1 cellular context compared by ENCODE assay signal in genomic region chr9:136441681-136442245, GRCh38.
A peak's percentile ranks its signal among the peaks of the same experiment; 100 is the strongest.
TF ChIP-seq lines count a peak whose summit lies in the region.

No MANE protein-coding gene starts in this region.

TF ChIP-seq in HepG2, 621 proteins besides CTCF, POLR2A, EP300 and RAD21 (continued from another document and continues in another):
- TF ChIP-seq, protein P1, sequence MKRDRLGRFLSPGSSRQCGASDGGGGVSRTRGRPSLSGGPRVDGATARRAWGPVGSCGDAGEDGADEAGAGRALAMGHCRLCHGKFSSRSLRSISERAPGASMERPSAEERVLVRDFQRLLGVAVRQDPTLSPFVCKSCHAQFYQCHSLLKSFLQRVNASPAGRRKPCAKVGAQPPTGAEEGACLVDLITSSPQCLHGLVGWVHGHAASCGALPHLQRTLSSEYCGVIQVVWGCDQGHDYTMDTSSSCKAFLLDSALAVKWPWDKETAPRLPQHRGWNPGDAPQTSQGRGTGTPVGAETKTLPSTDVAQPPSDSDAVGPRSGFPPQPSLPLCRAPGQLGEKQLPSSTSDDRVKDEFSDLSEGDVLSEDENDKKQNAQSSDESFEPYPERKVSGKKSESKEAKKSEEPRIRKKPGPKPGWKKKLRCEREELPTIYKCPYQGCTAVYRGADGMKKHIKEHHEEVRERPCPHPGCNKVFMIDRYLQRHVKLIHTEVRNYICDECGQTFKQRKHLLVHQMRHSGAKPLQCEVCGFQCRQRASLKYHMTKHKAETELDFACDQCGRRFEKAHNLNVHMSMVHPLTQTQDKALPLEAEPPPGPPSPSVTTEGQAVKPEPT (CRISPR knock-in tag; IDR thresholded peaks at IDR 0.05; ENCODE audit: low read depth) = no peak
- TF ChIP-seq ESRRA (CRISPR knock-in tag; IDR thresholded peaks at IDR 0.05; ENCODE audit: low read depth) (no peak), KMT2B (CRISPR knock-in tag; IDR thresholded peaks at IDR 0.05) (no peak), ZNF761 (CRISPR knock-in tag; conservative IDR thresholded peaks at IDR 0.05) (0 out of 2 replicates have a peak, but pooled peaks have one; percentile 30), ZMYM2 (CRISPR knock-in tag; IDR thresholded peaks at IDR 0.05) (no peak), TAF1 (CRISPR knock-in tag; IDR thresholded peaks at IDR 0.05) (no peak), CBX2 (IDR thresholded peaks at IDR 0.05; ENCODE audit: low read depth, low read length) (no peak), CBX2 (CRISPR knock-in tag; IDR thresholded peaks at IDR 0.05; ENCODE audit: low read depth) (no peak), ZNF691 (CRISPR knock-in tag; IDR thresholded peaks at IDR 0.05; ENCODE audit: borderline replicate concordance, low read depth) (peak; percentile 68; the same call in 1 of the 2 replicates), ZNF792 (CRISPR knock-in tag; IDR thresholded peaks at IDR 0.05) (no peak), SIX1 (CRISPR knock-in tag; IDR thresholded peaks at IDR 0.05; ENCODE audit: borderline replicate concordance) (no peak), NFRKB (IDR thresholded peaks at IDR 0.05) (no peak), ZNF569 (CRISPR knock-in tag; IDR thresholded peaks at IDR 0.05; ENCODE audit: borderline replicate concordance) (no peak), ARNT2 (CRISPR knock-in tag; IDR thresholded peaks at IDR 0.05; ENCODE audit: low read depth) (peak; percentile 46; the same call in 1 of the 2 replicates), ZMYM4 (CRISPR knock-in tag; IDR thresholded peaks at IDR 0.05) (no peak), LBX2 (CRISPR knock-in tag; IDR thresholded peaks at IDR 0.05; ENCODE audit: borderline replicate concordance) (no peak), ZNF44 (CRISPR knock-in tag; IDR thresholded peaks at IDR 0.05) (no peak), HMGXB3 (CRISPR knock-in tag; IDR thresholded peaks at IDR 0.05; ENCODE audit: borderline replicate concordance) (no peak), ATF7-NPFF (CRISPR knock-in tag; IDR thresholded peaks at IDR 0.05; ENCODE audit: low read depth) (0 out of 2 replicates have a peak, but pooled peaks have one; percentile 33), ZNF124 (CRISPR knock-in tag; IDR thresholded peaks at IDR 0.05) (no peak), FOXO1 (CRISPR knock-in tag; IDR thresholded peaks at IDR 0.05) (no peak; the same call in 1 of the 2 replicates), SALL1 (CRISPR knock-in tag; IDR thresholded peaks at IDR 0.05) (peak; percentile 72; the same call in 1 of the 2 replicates), ZFP36L2 (CRISPR knock-in tag; IDR thresholded peaks at IDR 0.05) (no peak), CHD4 (IDR thresholded peaks at IDR 0.05; ENCODE audit: borderline replicate concordance, low read length) (no peak), HMG20B (CRISPR knock-in tag; conservative IDR thresholded peaks at IDR 0.05) (no peak), ZNF318 (CRISPR knock-in tag; IDR thresholded peaks at IDR 0.05) (no peak), MAFG (CRISPR knock-in tag; IDR thresholded peaks at IDR 0.05) (no peak), PCBP2 (optimal IDR thresholded peaks at IDR 0.05; ENCODE audit: low read depth, low read length, poor library complexity, severe bottlenecking) (no peak), ATF2 (CRISPR knock-in tag; IDR thresholded peaks at IDR 0.05) (no peak), MEF2D (CRISPR knock-in tag; IDR thresholded peaks at IDR 0.05) (0 out of 2 replicates have a peak, but pooled peaks have one; percentile 16), SNRNP70 (IDR thresholded peaks at IDR 0.05; ENCODE audit: low read depth, low read length) (no peak), MAZ (IDR thresholded peaks at IDR 0.05; ENCODE audit: borderline replicate concordance, low read depth, low read length) (no peak), MAZ (CRISPR knock-in tag; IDR thresholded peaks at IDR 0.05; ENCODE audit: low read depth) (no peak), ZNF225 (CRISPR knock-in tag; IDR thresholded peaks at IDR 0.05) (no peak)
- TF ChIP-seq, protein P2, sequence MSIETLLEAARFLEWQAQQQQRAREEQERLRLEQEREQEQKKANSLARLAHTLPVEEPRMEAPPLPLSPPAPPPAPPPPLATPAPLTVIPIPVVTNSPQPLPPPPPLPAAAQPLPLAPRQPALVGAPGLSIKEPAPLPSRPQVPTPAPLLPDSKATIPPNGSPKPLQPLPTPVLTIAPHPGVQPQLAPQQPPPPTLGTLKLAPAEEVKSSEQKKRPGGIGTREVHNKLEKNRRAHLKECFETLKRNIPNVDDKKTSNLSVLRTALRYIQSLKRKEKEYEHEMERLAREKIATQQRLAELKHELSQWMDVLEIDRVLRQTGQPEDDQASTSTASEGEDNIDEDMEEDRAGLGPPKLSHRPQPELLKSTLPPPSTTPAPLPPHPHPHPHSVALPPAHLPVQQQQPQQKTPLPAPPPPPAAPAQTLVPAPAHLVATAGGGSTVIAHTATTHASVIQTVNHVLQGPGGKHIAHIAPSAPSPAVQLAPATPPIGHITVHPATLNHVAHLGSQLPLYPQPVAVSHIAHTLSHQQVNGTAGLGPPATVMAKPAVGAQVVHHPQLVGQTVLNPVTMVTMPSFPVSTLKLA (IDR thresholded peaks at IDR 0.05) = no peak
- TF ChIP-seq, protein P3, sequence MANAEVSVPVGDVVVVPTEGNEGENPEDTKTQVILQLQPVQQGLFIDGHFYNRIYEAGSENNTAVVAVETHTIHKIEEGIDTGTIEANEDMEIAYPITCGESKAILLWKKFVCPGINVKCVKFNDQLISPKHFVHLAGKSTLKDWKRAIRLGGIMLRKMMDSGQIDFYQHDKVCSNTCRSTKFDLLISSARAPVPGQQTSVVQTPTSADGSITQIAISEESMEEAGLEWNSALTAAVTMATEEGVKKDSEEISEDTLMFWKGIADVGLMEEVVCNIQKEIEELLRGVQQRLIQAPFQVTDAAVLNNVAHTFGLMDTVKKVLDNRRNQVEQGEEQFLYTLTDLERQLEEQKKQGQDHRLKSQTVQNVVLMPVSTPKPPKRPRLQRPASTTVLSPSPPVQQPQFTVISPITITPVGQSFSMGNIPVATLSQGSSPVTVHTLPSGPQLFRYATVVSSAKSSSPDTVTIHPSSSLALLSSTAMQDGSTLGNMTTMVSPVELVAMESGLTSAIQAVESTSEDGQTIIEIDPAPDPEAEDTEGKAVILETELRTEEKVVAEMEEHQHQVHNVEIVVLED (CRISPR knock-in tag; IDR thresholded peaks at IDR 0.05; ENCODE audit: borderline replicate concordance) = no peak
- TF ChIP-seq, protein P4, sequence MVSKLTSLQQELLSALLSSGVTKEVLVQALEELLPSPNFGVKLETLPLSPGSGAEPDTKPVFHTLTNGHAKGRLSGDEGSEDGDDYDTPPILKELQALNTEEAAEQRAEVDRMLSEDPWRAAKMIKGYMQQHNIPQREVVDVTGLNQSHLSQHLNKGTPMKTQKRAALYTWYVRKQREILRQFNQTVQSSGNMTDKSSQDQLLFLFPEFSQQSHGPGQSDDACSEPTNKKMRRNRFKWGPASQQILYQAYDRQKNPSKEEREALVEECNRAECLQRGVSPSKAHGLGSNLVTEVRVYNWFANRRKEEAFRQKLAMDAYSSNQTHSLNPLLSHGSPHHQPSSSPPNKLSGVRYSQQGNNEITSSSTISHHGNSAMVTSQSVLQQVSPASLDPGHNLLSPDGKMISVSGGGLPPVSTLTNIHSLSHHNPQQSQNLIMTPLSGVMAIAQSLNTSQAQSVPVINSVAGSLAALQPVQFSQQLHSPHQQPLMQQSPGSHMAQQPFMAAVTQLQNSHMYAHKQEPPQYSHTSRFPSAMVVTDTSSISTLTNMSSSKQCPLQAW (CRISPR knock-in tag; IDR thresholded peaks at IDR 0.05) = peak; percentile 54; the same call in 1 of the 2 replicates
